25 cellular contexts compared by ENCODE assay signal in genomic region chr1:154689063-154689462, GRCh38.
"Had no signal": no experiment of that assay in that cellular context is flagged by ENCODE, and none has a peak within 500 bp of the region (broad histone marks: within the 10 kb centered on the region; RNA-seq: fewer than 3 reads in every experiment).

No MANE protein-coding gene starts in this region.

- H3K9me3 ChIP-seq: left ventricle myocardium inferior, lower lobe of right lung, suprapubic skin, thyroid gland, uterus had no signal

- H3K4me1 Mint-ChIP-seq: immature natural killer cell; mesothelial cell of epicardium; natural killer cell; neural crest cell; stimulated activated effector memory CD8-positive, alpha-beta T cell treated with anti-CD3 and anti-CD28 coated beads, Interleukin-12 subunit alpha, Interleukin-12 subunit beta, amount 100 ng/mL, for 72 hours had no signal

- H3K27ac ChIP-seq: foreskin keratinocyte, left ventricle myocardium inferior, lower lobe of right lung, suprapubic skin, thyroid gland, uterus had no signal

- FAIRE-seq: endothelial cell of umbilical vein, keratinocyte had no signal

- H3K36me3 Mint-ChIP-seq: immature natural killer cell; memory B cell; mesothelial cell of epicardium; natural killer cell; stimulated activated effector memory CD8-positive, alpha-beta T cell treated with anti-CD3 and anti-CD28 coated beads, Interleukin-12 subunit alpha, Interleukin-12 subunit beta, amount 100 ng/mL, for 72 hours; type B pancreatic cell had no signal

- ATAC-seq: foreskin keratinocyte; left cardiac atrium; lower lobe of right lung; natural killer cell; right cardiac atrium; stimulated activated effector memory CD8-positive, alpha-beta T cell treated with anti-CD3 and anti-CD28 coated beads, Interleukin-12 subunit alpha, Interleukin-12 subunit beta, amount 100 ng/mL, for 72 hours; stimulated activated naive CD8-positive, alpha-beta T cell treated with anti-CD3 and anti-CD28 coated beads, Interleukin-15, Interleukin-2, amounts not matched to agents 100 U/mL and 50 U/mL, for 24 hours had no signal

- H3K36me3 ChIP-seq: left ventricle myocardium inferior, lower lobe of right lung, suprapubic skin, thyroid gland, uterus had no signal

- H3K9me3 Mint-ChIP-seq: immature natural killer cell; memory B cell; mesothelial cell of epicardium; natural killer cell; neural crest cell; stimulated activated effector memory CD8-positive, alpha-beta T cell treated with anti-CD3 and anti-CD28 coated beads, Interleukin-12 subunit alpha, Interleukin-12 subunit beta, amount 100 ng/mL, for 72 hours; type B pancreatic cell had no signal

- H3K27me3 ChIP-seq: suprapubic skin, thyroid gland, uterus had no signal

- H3K4me3 ChIP-seq: left ventricle myocardium inferior, lower lobe of right lung, smooth muscle cell, suprapubic skin, thyroid gland, uterus had no signal

- H3K4me3 Mint-ChIP-seq: endodermal cell; immature natural killer cell; memory B cell; mesothelial cell of epicardium; natural killer cell; neural crest cell; stimulated activated effector memory CD8-positive, alpha-beta T cell treated with anti-CD3 and anti-CD28 coated beads, Interleukin-12 subunit alpha, Interleukin-12 subunit beta, amount 100 ng/mL, for 72 hours; type B pancreatic cell had no signal

- H3K4me2 ChIP-seq: smooth muscle cell had no signal

- H3K4me1 ChIP-seq: foreskin keratinocyte, left ventricle myocardium inferior, lower lobe of right lung, suprapubic skin, thyroid gland, uterus had no signal

- H3K27ac Mint-ChIP-seq: endodermal cell; immature natural killer cell; memory B cell; mesothelial cell of epicardium; natural killer cell; stimulated activated effector memory CD8-positive, alpha-beta T cell treated with anti-CD3 and anti-CD28 coated beads, Interleukin-12 subunit alpha, Interleukin-12 subunit beta, amount 100 ng/mL, for 72 hours; type B pancreatic cell had no signal

- DNase-seq: effector CD4-positive, alpha-beta T cell; endodermal cell; erythroblast; foreskin keratinocyte; immature natural killer cell; left cardiac atrium; left ventricle myocardium inferior; lower lobe of right lung; natural killer cell; posterior cingulate gyrus; right cardiac atrium; stimulated activated CD4-positive, alpha-beta T cell treated with anti-CD3 and anti-CD28 coated beads, Interleukin-4, amount 100 ng/mL, for 1 hour; stimulated activated CD8-positive, alpha-beta memory T cell treated with anti-CD3 and anti-CD28 coated beads, Interleukin-4, amount 100 ng/mL, for 48 hours; stimulated activated naive CD8-positive, alpha-beta T cell treated with anti-CD3 and anti-CD28 coated beads, Interleukin-15, Interleukin-2, amounts not matched to agents 100 U/mL and 50 U/mL, for 24 hours; thyroid gland; uterus had no signal
